In genomic region chr18:44411277-44411900, GRCh38 we compare ENCODE assay signal across 20 cellular contexts.
"Had no signal": no experiment of that assay in that cellular context is flagged by ENCODE, and none has a peak within 500 bp of the region (broad histone marks: within the 10 kb centered on the region; RNA-seq: fewer than 3 reads in every experiment).

No MANE protein-coding gene starts in this region.

- H3K36me3 ChIP-seq: adrenal gland, tibial artery, uterus, WERI-Rb-1 had no signal

- H3K27ac ChIP-seq: adrenal gland, parathyroid adenoma, tibial artery, uterus, WERI-Rb-1 had no signal

- H3K27me3 ChIP-seq: adrenal gland, tibial artery, uterus had no signal

- H3K9me3 ChIP-seq: adrenal gland, tibial artery, uterus had no signal

- H3K4me3 ChIP-seq: adrenal gland, lung, tibial artery, uterus had no signal

- H3K79me2 ChIP-seq: parathyroid adenoma had no signal

- H3K4me1 ChIP-seq: adrenal gland, parathyroid adenoma, uterus had no signal

- H2AFZ ChIP-seq: parathyroid adenoma had no signal

- DNase-seq: activated CD4-positive, alpha-beta memory T cell treated with anti-CD3 and anti-CD28 coated beads for 36 hours; activated CD4-positive, alpha-beta T cell treated with anti-CD3 and anti-CD28 coated beads for 36 hours; activated CD8-positive, alpha-beta memory T cell treated with anti-CD3 and anti-CD28 coated beads, Interleukin-2, amount 10 ng/mL, durations not matched to agents 7 days and 5 days; activated naive CD4-positive, alpha-beta T cell treated with anti-CD3 and anti-CD28 coated beads, Interleukin-2, amount 10 ng/mL, durations not matched to agents 7 days and 5 days; activated T-cell treated with anti-CD3 and anti-CD28 coated beads, Interleukin-2, amount 50 U/mL, for 1 hour; adrenal gland; effector memory CD4-positive, alpha-beta T cell; foreskin melanocyte; head of caudate nucleus; left cardiac atrium; naive thymus-derived CD4-positive, alpha-beta T cell; stimulated activated CD4-positive, alpha-beta T cell treated with anti-CD3 and anti-CD28 coated beads, Interleukin-15, amount 100 ng/mL, for 24 hours; stimulated activated CD4-positive, alpha-beta T cell treated with anti-CD3 and anti-CD28 coated beads, Interleukin-4, amount 100 ng/mL, for 1 hour; stimulated activated naive B cell treated with anti-CD40 and anti-IgM and Interleukin-4, amounts not matched to agents 10 μg/mL and 1 μg/mL and 100 μg/mL, for 72 hours; T-helper 17 cell; tibial artery; uterus; WERI-Rb-1 had no signal

- H3K9ac ChIP-seq: parathyroid adenoma had no signal

- ATAC-seq: activated CD4-positive, alpha-beta T cell treated with anti-CD3 and anti-CD28 coated beads for 36 hours; activated CD8-positive, alpha-beta memory T cell treated with anti-CD3 and anti-CD28 coated beads, Interleukin-2, amount 10 ng/mL, durations not matched to agents 7 days and 5 days; left cardiac atrium; naive thymus-derived CD4-positive, alpha-beta T cell; stimulated activated naive B cell treated with anti-CD40 and anti-IgM and Interleukin-4, amounts not matched to agents 10 μg/mL and 1 μg/mL and 100 μg/mL, for 72 hours; T-helper 17 cell had no signal
